In the genomic region with DNA sequence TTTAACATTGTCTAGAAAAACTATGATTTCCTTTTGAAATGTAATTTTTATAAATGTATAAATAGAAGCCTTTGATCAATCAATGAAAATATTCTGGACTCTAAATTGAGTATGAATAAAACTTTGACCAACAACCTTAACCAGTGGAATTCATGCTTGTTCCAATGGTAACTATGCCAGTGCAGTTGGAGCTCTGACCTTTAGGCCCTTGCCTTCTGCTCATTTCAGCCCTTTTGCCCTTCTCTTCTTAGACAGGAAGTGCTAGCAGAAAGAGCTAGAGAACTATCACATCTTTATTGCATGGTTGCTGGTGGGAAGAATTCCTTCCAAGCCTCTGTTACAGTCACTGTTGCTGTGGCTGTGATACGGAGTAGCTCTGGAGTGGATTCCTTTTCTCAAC, we compare ENCODE assay signal across 1 cellular context.
TF ChIP-seq lines count a peak whose summit lies in the region.

No MANE protein-coding gene starts in this region.

TF ChIP-seq in IMR-90, 13 proteins besides CTCF, POLR2A, EP300 and RAD21:
- TF ChIP-seq, protein P1, sequence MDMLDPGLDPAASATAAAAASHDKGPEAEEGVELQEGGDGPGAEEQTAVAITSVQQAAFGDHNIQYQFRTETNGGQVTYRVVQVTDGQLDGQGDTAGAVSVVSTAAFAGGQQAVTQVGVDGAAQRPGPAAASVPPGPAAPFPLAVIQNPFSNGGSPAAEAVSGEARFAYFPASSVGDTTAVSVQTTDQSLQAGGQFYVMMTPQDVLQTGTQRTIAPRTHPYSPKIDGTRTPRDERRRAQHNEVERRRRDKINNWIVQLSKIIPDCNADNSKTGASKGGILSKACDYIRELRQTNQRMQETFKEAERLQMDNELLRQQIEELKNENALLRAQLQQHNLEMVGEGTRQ (IDR thresholded peaks at IDR 0.05; ENCODE audit: low read depth, low read length): no peak
- TF ChIP-seq BHLHE40 (IDR thresholded peaks at IDR 0.05; ENCODE audit: low read depth, low read length): no peak
- TF ChIP-seq NFE2L2 (IDR thresholded peaks at IDR 0.05; ENCODE audit: low read depth, low read length): no peak
- TF ChIP-seq FOS (IDR thresholded peaks at IDR 0.05; ENCODE audit: low read depth, low read length): no peak
- no peak for TF ChIP-seq MAFK (IDR thresholded peaks at IDR 0.05; ENCODE audit: low read depth, low read length)
- TF ChIP-seq MAZ (IDR thresholded peaks at IDR 0.05; ENCODE audit: borderline replicate concordance, low read depth, low read length): no peak
- no peak for TF ChIP-seq RFX5 (IDR thresholded peaks at IDR 0.05; ENCODE audit: low read depth, low read length)
- TF ChIP-seq, protein P2, sequence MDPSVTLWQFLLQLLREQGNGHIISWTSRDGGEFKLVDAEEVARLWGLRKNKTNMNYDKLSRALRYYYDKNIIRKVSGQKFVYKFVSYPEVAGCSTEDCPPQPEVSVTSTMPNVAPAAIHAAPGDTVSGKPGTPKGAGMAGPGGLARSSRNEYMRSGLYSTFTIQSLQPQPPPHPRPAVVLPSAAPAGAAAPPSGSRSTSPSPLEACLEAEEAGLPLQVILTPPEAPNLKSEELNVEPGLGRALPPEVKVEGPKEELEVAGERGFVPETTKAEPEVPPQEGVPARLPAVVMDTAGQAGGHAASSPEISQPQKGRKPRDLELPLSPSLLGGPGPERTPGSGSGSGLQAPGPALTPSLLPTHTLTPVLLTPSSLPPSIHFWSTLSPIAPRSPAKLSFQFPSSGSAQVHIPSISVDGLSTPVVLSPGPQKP (IDR thresholded peaks at IDR 0.05; ENCODE audit: borderline replicate concordance, low read depth, low read length): no peak
- no peak for TF ChIP-seq SMC3 (IDR thresholded peaks at IDR 0.05; ENCODE audit: low read depth, low read length)
- no peak for TF ChIP-seq RCOR1 (IDR thresholded peaks at IDR 0.05; ENCODE audit: insufficient replicate concordance, low read length)
- no peak for TF ChIP-seq CHD1 (IDR thresholded peaks at IDR 0.05; ENCODE audit: low read depth, low read length)
- no peak for TF ChIP-seq MXI1 (IDR thresholded peaks at IDR 0.05; ENCODE audit: borderline replicate concordance, low read depth, low read length)
- TF ChIP-seq CEBPB (IDR thresholded peaks at IDR 0.05; ENCODE audit: low read depth, low read length): no peak
